In the genomic region with DNA sequence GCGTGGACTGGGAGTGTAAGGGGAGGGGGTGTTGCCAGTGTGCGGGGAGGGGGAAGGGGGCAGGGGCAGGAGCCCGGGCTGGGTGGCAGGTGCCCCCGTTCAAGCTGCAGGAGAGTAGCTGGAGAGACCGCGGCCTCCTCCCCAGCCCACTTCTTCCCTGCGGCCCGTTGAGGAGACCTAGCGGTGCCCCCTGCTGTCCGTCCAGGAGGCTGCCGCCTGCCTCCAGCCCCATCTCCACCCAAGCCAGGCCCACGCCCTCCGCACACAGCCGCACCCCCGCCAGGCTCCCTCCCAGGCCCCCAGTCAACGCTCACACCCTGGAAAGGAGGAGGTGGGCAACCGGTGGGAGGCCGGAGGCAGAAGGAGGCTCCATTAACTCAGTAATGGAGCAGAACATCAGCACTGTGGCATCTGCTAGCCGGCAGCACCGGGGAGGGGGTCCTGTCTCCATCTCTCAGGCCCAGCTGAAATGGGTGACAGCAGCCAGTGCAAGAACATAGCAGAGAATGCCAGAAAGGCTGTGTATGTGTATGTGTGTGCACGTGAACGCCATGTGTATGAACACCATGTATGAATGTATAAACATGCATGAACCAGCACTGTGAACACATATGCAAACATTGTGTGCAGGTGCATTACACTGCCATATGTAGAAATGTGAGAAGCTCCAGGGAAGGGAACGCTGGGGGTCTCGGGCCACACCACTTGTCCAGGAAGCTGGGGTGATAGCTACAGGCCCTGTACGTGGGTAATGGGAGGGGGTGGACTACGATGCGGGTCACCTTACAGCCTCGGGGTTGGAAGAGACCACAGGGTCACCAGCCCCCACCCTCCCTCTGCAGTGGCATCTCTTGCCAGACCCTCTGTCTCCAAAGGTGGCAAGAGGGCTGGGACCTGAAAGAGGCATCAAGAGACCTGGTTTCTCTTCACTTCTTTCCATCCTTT, we compare ENCODE assay signal across 8 cellular contexts.
DNase-seq lines count a peak whose midpoint lies in the region; ATAC-seq and TF ChIP-seq lines count a peak whose summit lies in the region.

No MANE protein-coding gene starts in this region.

- H3K4me1 Mint-ChIP-seq in effector memory CD8-positive, alpha-beta T cell (ENCODE audit: low read depth in 2 of 2): peaks cover 26 to 36% of the 10 kb centered on the region in 2 donors
- H3K4me1 Mint-ChIP-seq in mesothelial cell of epicardium: peaks cover 9% of the 10 kb centered on the region

- POLR2A ChIA-PET in HEK293T (lab: Yijun Ruan, JAX): interaction anchor here (0.6 kb wide), 1 partner anchor 24 kb away, joined by 3 read pairs; no protein-coding TSS in a partner anchor

- ATAC-seq in DND-41 (ENCODE audit: insufficient read depth, low read depth): peak; percentile 74
- ATAC-seq in effector memory CD8-positive, alpha-beta T cell (replicated peaks): peak; percentile 54

- DNase-seq in DND-41: peak; percentile 68
- DNase-seq in HEK293T (ENCODE audit: extremely low spot score): peak; percentile 87
- DNase-seq in NCI-H510A treated with DMSO at 0.1 percent for 48 hours (lab: John Stamatoyannopoulos, UW): peak; percentile 58
- DNase-seq in activated CD4-positive, alpha-beta T cell treated with anti-CD3 and anti-CD28 coated beads, Interleukin-2, amount 50 U/mL, for 4 hours: peak; percentile 30 to 31
- DNase-seq in effector memory CD8-positive, alpha-beta T cell: peak; percentile 46 to 48 (median 47)
- DNase-seq in mesothelial cell of epicardium (ENCODE audit: low spot score in 2 of 2, unreplicated experiment in 2 of 2): peak; percentile 46 to 67
- peak; percentile 37 for DNase-seq in stimulated activated naive CD4-positive, alpha-beta T cell treated with Interleukin-2 at 50 U/mL for 16 hours (lab: John Stamatoyannopoulos, UW)
- no peak for DNase-seq in middle frontal gyrus (ENCODE audit: extremely low spot score, low spot score)

- peaks cover 7% of the 10 kb centered on the region; the same call in 1 of the 2 replicates for H4K20me1 ChIP-seq in DND-41 (ENCODE audit: insufficient read depth, low read length)

- no peak overlapping the region for H3K4me3 Mint-ChIP-seq in effector memory CD8-positive, alpha-beta T cell
- no peak overlapping the region for H3K4me3 Mint-ChIP-seq in mesothelial cell of epicardium

- H3K27me3 ChIP-seq in DND-41 (ENCODE audit: insufficient read depth, low read length, poor library complexity): no peaks in the 10 kb centered on the region

- no peaks in the 10 kb centered on the region for H3K79me2 ChIP-seq in DND-41 (ENCODE audit: insufficient read depth, low read length)

- H3K9ac ChIP-seq in DND-41 (ENCODE audit: low read depth, low read length): no peak overlapping the region

- peaks cover 0 to 4% of the 10 kb centered on the region in 2 donors for H3K27me3 Mint-ChIP-seq in effector memory CD8-positive, alpha-beta T cell
- H3K27me3 Mint-ChIP-seq in mesothelial cell of epicardium (ENCODE audit: low read depth): peaks cover 10% of the 10 kb centered on the region

- no peaks in the 10 kb centered on the region for H3K9me3 Mint-ChIP-seq in effector memory CD8-positive, alpha-beta T cell
- H3K9me3 Mint-ChIP-seq in mesothelial cell of epicardium: no peaks in the 10 kb centered on the region

- H3K4me2 ChIP-seq in DND-41 (ENCODE audit: insufficient read depth, low read length): no peak overlapping the region

- TF ChIP-seq CTCF in DND-41 (IDR thresholded peaks at IDR 0.05; ENCODE audit: borderline replicate concordance, extremely low read depth, low read length, poor library complexity, severe bottlenecking) (peak; percentile 70), mesothelial cell of epicardium (IDR thresholded peaks at IDR 0.05; ENCODE audit: unreplicated experiment) (peak; percentile 45)

- CTCF ChIA-PET in HEK293T (lab: Yijun Ruan, JAX): interaction anchor here (0.6 to 1.0 kb wide), 3 partner anchors 35 to 173 kb away, joined by 3 read pairs; no protein-coding TSS in a partner anchor

- H3K36me3 ChIP-seq in DND-41 (ENCODE audit: insufficient read depth, low read length): no peaks in the 10 kb centered on the region

- H3K27ac ChIP-seq in DND-41 (ENCODE audit: low read length): no peak overlapping the region

- H3K27ac Mint-ChIP-seq in effector memory CD8-positive, alpha-beta T cell: no peak overlapping the region
- H3K27ac Mint-ChIP-seq in mesothelial cell of epicardium: no peak overlapping the region

- H3K36me3 Mint-ChIP-seq in effector memory CD8-positive, alpha-beta T cell (ENCODE audit: insufficient read depth): no peaks in the 10 kb centered on the region
- no peaks in the 10 kb centered on the region for H3K36me3 Mint-ChIP-seq in mesothelial cell of epicardium

- no peak overlapping the region for H2AFZ ChIP-seq in DND-41 (ENCODE audit: low read depth, low read length)

- H3K9me3 ChIP-seq in DND-41 (ENCODE audit: insufficient read depth, low read length, severe bottlenecking): no peaks in the 10 kb centered on the region

- H3K4me3 ChIP-seq in DND-41 (ENCODE audit: low read depth in 1 of 2, low read length in 2 of 2): no peak overlapping the region

- peaks cover 11% of the 10 kb centered on the region for H3K4me1 ChIP-seq in DND-41 (ENCODE audit: insufficient read depth, low read length)

TF ChIP-seq in HEK293T, 16 proteins besides CTCF, POLR2A, EP300 and RAD21:
- no peak for TF ChIP-seq SUZ12 (IDR thresholded peaks at IDR 0.05)
- no peak for TF ChIP-seq SP1 (IDR thresholded peaks at IDR 0.05)
- no peak for TF ChIP-seq FOXM1 (IDR thresholded peaks at IDR 0.05; ENCODE audit: borderline replicate concordance)
- no peak for TF ChIP-seq ARNT (IDR thresholded peaks at IDR 0.05)
- no peak for TF ChIP-seq TARDBP (IDR thresholded peaks at IDR 0.05)
- no peak for TF ChIP-seq CTBP1 (IDR thresholded peaks at IDR 0.05; ENCODE audit: borderline replicate concordance)
- TF ChIP-seq FOXA1 (IDR thresholded peaks at IDR 0.05): no peak
- TF ChIP-seq HDGF (IDR thresholded peaks at IDR 0.05; ENCODE audit: borderline replicate concordance): no peak
- TF ChIP-seq BHLHE40 (IDR thresholded peaks at IDR 0.05; ENCODE audit: borderline replicate concordance): no peak
- no peak for TF ChIP-seq FOXK2 (IDR thresholded peaks at IDR 0.05)
- TF ChIP-seq LEF1 (IDR thresholded peaks at IDR 0.05; ENCODE audit: borderline replicate concordance): no peak
- no peak for TF ChIP-seq ZNF384 (IDR thresholded peaks at IDR 0.05)
- no peak for TF ChIP-seq NFRKB (IDR thresholded peaks at IDR 0.05)
- no peak for TF ChIP-seq PKNOX1 (IDR thresholded peaks at IDR 0.05)
- no peak for TF ChIP-seq ELF4 (IDR thresholded peaks at IDR 0.05)
